ENCODE assay signal across 22 cellular contexts in genomic region chr15:39365161-39365560, GRCh38.
DNase-seq lines count a peak whose midpoint lies in the region; TF ChIP-seq lines count a peak whose summit lies in the region.
"Had no signal": no experiment of that assay in that cellular context is flagged by ENCODE, and none has a peak within 500 bp of the region (broad histone marks: within the 10 kb centered on the region; RNA-seq: fewer than 3 reads in every experiment).

No MANE protein-coding gene starts in this region.

- no peak for TF ChIP-seq CTCF in fibroblast of mammary gland (conservative IDR thresholded peaks at IDR 0.05; ENCODE audit: control insufficient read depth, insufficient read depth, low read depth, low read length)
- TF ChIP-seq CTCF in osteoblast (IDR thresholded peaks at IDR 0.05; ENCODE audit: extremely low read depth, low read depth, low read length): no peak

- H3K27ac ChIP-seq in osteoblast (ENCODE audit: low read depth, low read length) (peak overlapping the region; percentile 99), caudate nucleus (ENCODE audit: low read depth, low read length) (no peak overlapping the region)
- H3K27ac ChIP-seq: esophagus squamous epithelium, parathyroid adenoma, right atrium auricular region, transverse colon had no signal

- H3K27me3 ChIP-seq in osteoblast (ENCODE audit: insufficient read depth, low read length): no peaks in the 10 kb centered on the region
- H3K27me3 ChIP-seq: esophagus squamous epithelium, right atrium auricular region, transverse colon had no signal

- no peak overlapping the region for H3K4me3 ChIP-seq in fibroblast of mammary gland (ENCODE audit: control insufficient read depth, low read depth, low read length)
- no peak overlapping the region for H3K4me3 ChIP-seq in osteoblast (ENCODE audit: insufficient read depth, low read length)
- H3K4me3 ChIP-seq: esophagus squamous epithelium, right atrium auricular region, transverse colon had no signal

- no peak overlapping the region for H2AFZ ChIP-seq in osteoblast (ENCODE audit: low read length)
- H2AFZ ChIP-seq: parathyroid adenoma had no signal

- no peaks in the 10 kb centered on the region for H3K36me3 ChIP-seq in osteoblast (ENCODE audit: insufficient read depth, low read length)
- H3K36me3 ChIP-seq: esophagus squamous epithelium, right atrium auricular region, transverse colon had no signal

- H3K4me1 ChIP-seq in osteoblast (ENCODE audit: insufficient read depth, low read length): peaks cover 68% of the 10 kb centered on the region
- H3K4me1 ChIP-seq: esophagus squamous epithelium, parathyroid adenoma, right atrium auricular region, transverse colon had no signal

- H3K79me2 ChIP-seq in osteoblast (ENCODE audit: insufficient read depth, low read length): no peaks in the 10 kb centered on the region
- H3K79me2 ChIP-seq: parathyroid adenoma had no signal

- no peaks in the 10 kb centered on the region for H3K9me3 ChIP-seq in osteoblast (ENCODE audit: low read depth, low read length)
- H3K9me3 ChIP-seq: esophagus squamous epithelium, right atrium auricular region, transverse colon had no signal

- DNase-seq in EH (ENCODE audit: low read depth) (peak; percentile 84), LHCN-M2 (ENCODE audit: low read depth) (peak; percentile 89), fibroblast of mammary gland (ENCODE audit: low read depth) (peak; percentile 53), osteoblast (ENCODE audit: insufficient read length, low spot score, missing footprints) (peak; percentile 34), NOMO-1 treated with DMSO at 0.1 percent for 48 hours (lab: John Stamatoyannopoulos, UW; ENCODE audit: unreplicated experiment) (no peak), NCI-H146 treated with DMSO at 0.1 percent for 48 hours (lab: John Stamatoyannopoulos, UW; ENCODE audit: unreplicated experiment) (no peak), caudate nucleus (lab: John Stamatoyannopoulos, UW) (no peak)
- DNase-seq: activated CD8-positive, alpha-beta T cell treated with anti-CD3 and anti-CD28 coated beads for 36 hours; C1 segment of cervical spinal cord; cortex of kidney; DND-41; esophagus squamous epithelium; H7; KG1; NCI-H1417 treated with DMSO at 0.1 percent for 48 hours; NCI-H2081 treated with DMSO at 0.1 percent for 48 hours; PC-3; SHP77; stimulated activated CD4-positive, alpha-beta T cell treated with anti-CD3 and anti-CD28 coated beads, Interleukin-2, amount 100 ng/mL, for 48 hours; transverse colon had no signal

- H3K4me2 ChIP-seq in osteoblast (ENCODE audit: insufficient read depth, low read length): no peak overlapping the region

- H4K20me1 ChIP-seq in osteoblast (ENCODE audit: insufficient read depth, low read length): no peaks in the 10 kb centered on the region

Comparison
In these comparisons a context has a peak if more than half of its experiments do, and no peak if none do; other contexts are left out.
1. DNase-seq: peak in EH (single experiment), LHCN-M2 (single experiment), fibroblast of mammary gland (single experiment) and osteoblast (single experiment); none in NOMO-1 treated with DMSO at 0.1 percent for 48 hours (single experiment), NCI-H146 treated with DMSO at 0.1 percent for 48 hours (single experiment) and caudate nucleus (0 of 61).